Comparison of ENCODE assay signal across 22 cellular contexts in genomic region chr11:111135101-111135500, GRCh38.
"Had no signal": no experiment of that assay in that cellular context is flagged by ENCODE, and none has a peak within 500 bp of the region (broad histone marks: within the 10 kb centered on the region; RNA-seq: fewer than 3 reads in every experiment).

No MANE protein-coding gene starts in this region.

- H2AFZ ChIP-seq: hepatocyte had no signal

- H3K9me3 Mint-ChIP-seq: stimulated activated naive CD8-positive, alpha-beta T cell treated with anti-CD3 and anti-CD28 coated beads, Interleukin-15, amount 100 ng/mL, for 72 hours had no signal

- DNase-seq: effector memory CD8-positive, alpha-beta T cell; esophagus squamous epithelium; foreskin keratinocyte; head of caudate nucleus; kidney; left cardiac atrium; left ventricle myocardium superior; mesenchymal stem cell; naive B cell; sigmoid colon; stimulated activated CD4-positive, alpha-beta T cell treated with anti-CD3 and anti-CD28 coated beads, Interleukin-2, amount 100 ng/mL, for 24 hours; stimulated activated CD4-positive, alpha-beta T cell treated with anti-CD3 and anti-CD28 coated beads, Interleukin-4, amount 100 ng/mL, for 4 hours; stimulated activated naive B cell treated with anti-CD40 and anti-IgM and Interleukin-4, amounts not matched to agents 10 μg/mL and 1 μg/mL and 100 μg/mL, for 72 hours; stimulated activated naive CD8-positive, alpha-beta T cell treated with anti-CD3 and anti-CD28 coated beads, Interleukin-15, amount 100 ng/mL, for 72 hours; transverse colon had no signal

- H3K36me3 ChIP-seq: esophagus squamous epithelium, neutrophil, right atrium auricular region, sigmoid colon, thoracic aorta, transverse colon had no signal

- H3K27ac ChIP-seq: esophagus squamous epithelium, foreskin keratinocyte, hepatocyte, neutrophil, right atrium auricular region, sigmoid colon, skin epidermis, thoracic aorta, transverse colon had no signal

- H3K4me1 Mint-ChIP-seq: stimulated activated naive CD8-positive, alpha-beta T cell treated with anti-CD3 and anti-CD28 coated beads, Interleukin-15, amount 100 ng/mL, for 72 hours had no signal

- FAIRE-seq: kidney had no signal

- H3K27ac Mint-ChIP-seq: effector memory CD8-positive, alpha-beta T cell; nephron; stimulated activated naive B cell treated with anti-CD40 and anti-IgM and Interleukin-4, amounts not matched to agents 10 μg/mL and 1 μg/mL and 100 μg/mL, for 72 hours; stimulated activated naive CD8-positive, alpha-beta T cell treated with anti-CD3 and anti-CD28 coated beads, Interleukin-15, amount 100 ng/mL, for 72 hours had no signal

- H3K4me2 ChIP-seq: hepatocyte had no signal

- H3K27me3 ChIP-seq: esophagus squamous epithelium, foreskin keratinocyte, hepatocyte, neutrophil, right atrium auricular region, sigmoid colon, transverse colon had no signal

- H3K4me3 Mint-ChIP-seq: effector memory CD8-positive, alpha-beta T cell; naive B cell; nephron; stimulated activated naive B cell treated with anti-CD40 and anti-IgM and Interleukin-4, amounts not matched to agents 10 μg/mL and 1 μg/mL and 100 μg/mL, for 72 hours; stimulated activated naive CD8-positive, alpha-beta T cell treated with anti-CD3 and anti-CD28 coated beads, Interleukin-15, amount 100 ng/mL, for 72 hours had no signal

- ATAC-seq: effector memory CD8-positive, alpha-beta T cell; foreskin keratinocyte; left cardiac atrium; left ventricle myocardium superior; stimulated activated naive B cell treated with anti-CD40 and anti-IgM and Interleukin-4, amounts not matched to agents 10 μg/mL and 1 μg/mL and 100 μg/mL, for 72 hours; stimulated activated naive CD8-positive, alpha-beta T cell treated with anti-CD3 and anti-CD28 coated beads, Interleukin-15, amount 100 ng/mL, for 72 hours had no signal

- H3K27me3 Mint-ChIP-seq: stimulated activated naive B cell treated with anti-CD40 and anti-IgM and Interleukin-4, amounts not matched to agents 10 μg/mL and 1 μg/mL and 100 μg/mL, for 72 hours had no signal

- H3K9me3 ChIP-seq: esophagus squamous epithelium, neutrophil, right atrium auricular region, sigmoid colon, thoracic aorta, transverse colon had no signal

- H3K4me1 ChIP-seq: foreskin keratinocyte, right atrium auricular region, sigmoid colon, transverse colon had no signal

- H3K4me3 ChIP-seq: esophagus squamous epithelium, hepatocyte, lung, right atrium auricular region, sigmoid colon, skin epidermis, thoracic aorta, transverse colon had no signal

- H3K79me2 ChIP-seq: hepatocyte had no signal
